ENCODE assay signal across 9 cellular contexts in the genomic region with DNA sequence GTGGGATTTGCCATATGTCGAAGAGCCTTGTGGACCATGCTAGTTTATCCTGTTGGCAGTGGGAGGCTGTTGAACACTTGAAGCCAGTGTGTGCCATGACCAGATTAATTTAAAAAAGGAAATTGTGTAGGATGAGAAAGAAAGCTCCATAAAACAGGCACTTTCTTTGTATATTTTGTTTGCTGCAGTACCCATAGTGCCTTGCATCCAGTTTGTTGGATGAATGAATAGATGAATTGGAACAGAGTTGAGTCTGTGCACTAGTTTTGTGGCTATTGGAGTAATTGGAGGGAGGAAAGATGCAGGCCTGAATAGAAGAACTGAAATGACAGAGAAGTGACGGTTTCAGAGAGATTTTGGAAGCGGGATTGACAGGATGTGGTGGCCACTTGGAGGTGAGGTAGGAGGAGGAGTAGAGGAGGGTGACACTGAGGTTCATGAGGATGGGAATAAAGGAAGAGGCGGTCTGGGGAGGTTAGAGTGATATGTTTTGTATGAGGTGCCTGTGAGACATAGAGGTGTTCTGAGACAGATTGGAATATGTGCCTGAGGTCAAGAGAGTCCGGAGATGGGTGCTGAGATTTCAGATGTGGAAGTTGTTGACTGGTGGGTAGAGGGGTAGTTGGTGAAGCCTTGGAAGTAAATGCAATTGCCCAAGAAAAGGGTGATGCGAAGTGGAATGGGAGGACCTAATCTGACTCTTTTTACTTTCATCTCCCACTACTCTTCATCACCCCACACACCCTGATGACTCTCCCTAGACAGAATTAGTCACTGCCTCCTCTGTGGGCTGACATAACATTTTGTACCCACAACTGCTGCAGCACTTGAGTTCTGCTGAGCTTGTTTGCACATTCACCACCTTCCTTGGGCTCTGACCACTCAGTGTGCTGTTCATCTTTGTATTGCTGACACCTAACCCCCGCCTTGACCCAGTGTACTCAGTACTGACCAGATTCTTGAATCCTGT. TPM values are rescaled to one million over a fixed set of nuclear protein-coding genes. Genes with fewer than 3 reads are reported as not detected.
DNase-seq lines count a peak whose midpoint lies in the region; ATAC-seq and TF ChIP-seq lines count a peak whose summit lies in the region.
"Had no signal": no experiment of that assay in that cellular context is flagged by ENCODE, and none has a peak within 500 bp of the region (broad histone marks: within the 10 kb centered on the region; RNA-seq: fewer than 3 reads in every experiment).

No MANE protein-coding gene starts in this region.

- ATAC-seq in mucosa of descending colon: no peak

- TF ChIP-seq CTCF in mucosa of descending colon (IDR thresholded peaks at IDR 0.05): no peak

- peak overlapping the region; percentile 77 for H3K27ac Mint-ChIP-seq in stimulated activated naive CD8-positive, alpha-beta T cell treated with anti-CD3 and anti-CD28 coated beads, Interleukin-15, Interleukin-2, amounts not matched to agents 100 ng/mL and 50 ng/mL, for 24 hours
- H3K27ac Mint-ChIP-seq: B cell had no signal

- H3K4me1 Mint-ChIP-seq in stimulated activated naive CD8-positive, alpha-beta T cell treated with anti-CD3 and anti-CD28 coated beads, Interleukin-15, Interleukin-2, amounts not matched to agents 100 ng/mL and 50 ng/mL, for 24 hours (ENCODE audit: low read depth): peaks cover 80% of the 10 kb centered on the region

- H3K9me3 ChIP-seq in mucosa of descending colon: no peaks in the 10 kb centered on the region

- peaks cover 52% of the 10 kb centered on the region for H3K36me3 Mint-ChIP-seq in stimulated activated naive CD8-positive, alpha-beta T cell treated with anti-CD3 and anti-CD28 coated beads, Interleukin-15, Interleukin-2, amounts not matched to agents 100 ng/mL and 50 ng/mL, for 24 hours (ENCODE audit: low read depth)

- no peaks in the 10 kb centered on the region for H3K27me3 Mint-ChIP-seq in stimulated activated naive CD8-positive, alpha-beta T cell treated with anti-CD3 and anti-CD28 coated beads, Interleukin-15, Interleukin-2, amounts not matched to agents 100 ng/mL and 50 ng/mL, for 24 hours
- H3K27me3 Mint-ChIP-seq: B cell had no signal

- peak overlapping the region; percentile 17 for H3K4me3 Mint-ChIP-seq in stimulated activated naive CD8-positive, alpha-beta T cell treated with anti-CD3 and anti-CD28 coated beads, Interleukin-15, Interleukin-2, amounts not matched to agents 100 ng/mL and 50 ng/mL, for 24 hours
- H3K4me3 Mint-ChIP-seq: B cell had no signal

- DNase-seq in activated gamma-delta T cell treated with Interleukin-2 at 50 U/mL for 16 hours (peak; percentile 28), activated gamma-delta T cell (lab: John Stamatoyannopoulos, UW) (no peak), medulla oblongata (ENCODE audit: extremely low spot score) (peak; percentile 44), NCI-H128 (lab: John Stamatoyannopoulos, UW; ENCODE audit: unreplicated experiment) (no peak), SIG-M5 (lab: John Stamatoyannopoulos, UW) (no peak), mucosa of descending colon (no peak)
- peak; percentile 16 for DNase-seq in activated T-helper 9 cell treated with anti-CD3 and anti-CD28 coated beads, Interleukin-2, amount 50 U/mL, for 16 hours (ENCODE audit: low read depth)

- H3K9me3 Mint-ChIP-seq in stimulated activated naive CD8-positive, alpha-beta T cell treated with anti-CD3 and anti-CD28 coated beads, Interleukin-15, Interleukin-2, amounts not matched to agents 100 ng/mL and 50 ng/mL, for 24 hours: no peaks in the 10 kb centered on the region

- no peak overlapping the region for H3K4me3 ChIP-seq in mucosa of descending colon

- intact Hi-C loops in mucosa of descending colon (cut with DNase I, micrococcal nuclease): no loop called here

- H3K36me3 ChIP-seq in mucosa of descending colon (ENCODE audit: low read depth): no peaks in the 10 kb centered on the region

- peaks cover 28% of the 10 kb centered on the region for H3K4me1 ChIP-seq in mucosa of descending colon (ENCODE audit: low read depth)

RNA-seq across cellular contexts. Expression of a gene that starts 5.1 kb away (rescaled TPM):
- total RNA-seq in mucosa of descending colon: 10 to 100 TPM; 36.5 to 61.3 (median 57.8) TPM

RNA-seq across cellular contexts. Expression of a gene that starts 39.0 kb away (rescaled TPM):
- 1,000 to 10,000 TPM in 1 of 3 donors, 100 to 1,000 TPM in 1, 10 to 100 TPM in 1; 53.1 to 3,506 (median 391) TPM for total RNA-seq in mucosa of descending colon
- total RNA-seq: B cell had no signal

RNA-seq across cellular contexts. Expression of a gene that starts 52.9 kb away (rescaled TPM):
- total RNA-seq in mucosa of descending colon: 10 to 100 TPM; 16.6 to 28.7 (median 21.9) TPM

Comparison
In these comparisons a context has a peak if more than half of its experiments do, and no peak if none do; other contexts are left out.
1. DNase-seq: peak in activated gamma-delta T cell treated with Interleukin-2 at 50 U/mL for 16 hours (single experiment), activated T-helper 9 cell treated with anti-CD3 and anti-CD28 coated beads, Interleukin-2, amount 50 U/mL, for 16 hours (single experiment) and medulla oblongata (single experiment); none in activated gamma-delta T cell (single experiment), NCI-H128 (single experiment), SIG-M5 (single experiment) and mucosa of descending colon (0 of 3).